In the genomic region with DNA sequence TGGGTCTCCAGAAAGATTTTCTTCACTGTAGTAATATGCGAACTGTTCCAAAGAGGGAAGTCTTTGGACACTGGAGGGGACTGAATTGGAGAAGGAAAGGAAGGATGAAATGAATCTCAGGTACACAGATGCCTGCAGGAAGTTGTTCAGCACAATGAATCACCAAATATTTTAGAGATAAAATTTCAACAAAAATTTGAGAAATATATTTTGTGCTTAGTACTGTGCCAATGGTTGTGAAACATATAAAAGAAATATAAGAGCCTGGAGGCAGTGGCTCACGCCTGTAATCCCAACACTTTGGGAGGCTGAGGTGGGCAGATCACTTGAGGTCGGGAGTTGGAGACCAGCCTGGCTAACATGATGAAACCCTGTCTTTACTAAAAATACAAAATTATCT, we compare ENCODE assay signal across 22 cellular contexts.
"Had no signal": no experiment of that assay in that cellular context is flagged by ENCODE, and none has a peak within 500 bp of the region (broad histone marks: within the 10 kb centered on the region; RNA-seq: fewer than 3 reads in every experiment).

No MANE protein-coding gene starts in this region.

- H3K36me3 ChIP-seq: colonic mucosa had no signal

- H3K27ac Mint-ChIP-seq: activated CD4-positive, alpha-beta T cell treated with anti-CD3 and anti-CD28 coated beads, Interleukin-2, amount 10 ng/mL, durations not matched to agents 24 days and 14 days; activated CD8-positive, alpha-beta T cell treated with anti-CD3 and anti-CD28 coated beads for 36 hours; activated naive CD4-positive, alpha-beta T cell treated with anti-CD3 and anti-CD28 coated beads, Interleukin-2, amount 10 ng/mL, durations not matched to agents 7 days and 5 days; endodermal cell had no signal

- H3K27me3 Mint-ChIP-seq: activated CD4-positive, alpha-beta T cell treated with anti-CD3 and anti-CD28 coated beads, Interleukin-2, amount 10 ng/mL, durations not matched to agents 24 days and 14 days; activated CD8-positive, alpha-beta T cell treated with anti-CD3 and anti-CD28 coated beads for 36 hours; activated naive CD4-positive, alpha-beta T cell treated with anti-CD3 and anti-CD28 coated beads, Interleukin-2, amount 10 ng/mL, durations not matched to agents 7 days and 5 days had no signal

- H3K27ac ChIP-seq: adrenal gland, colonic mucosa, gastroesophageal sphincter, heart left ventricle, left lung, pancreas, right lobe of liver, stomach, testis, upper lobe of left lung had no signal

- DNase-seq: activated CD4-positive, alpha-beta T cell treated with anti-CD3 and anti-CD28 coated beads, Interleukin-2, amount 10 ng/mL, durations not matched to agents 24 days and 14 days; activated CD8-positive, alpha-beta T cell treated with anti-CD3 and anti-CD28 coated beads for 36 hours; activated effector memory CD4-positive, alpha-beta T cell treated with Interleukin-2 at 50 U/mL for 16 hours; activated naive CD4-positive, alpha-beta T cell treated with anti-CD3 and anti-CD28 coated beads, Interleukin-2, amount 10 ng/mL, durations not matched to agents 7 days and 5 days; activated T-cell treated with anti-CD3 and anti-CD28 coated beads, Interleukin-2, amount 50 U/mL, for 4 hours; adrenal gland; caudate nucleus; colonic mucosa; endodermal cell; heart left ventricle; left lung; pancreas; right lobe of liver; stimulated activated CD4-positive, alpha-beta T cell treated with anti-CD3 and anti-CD28 coated beads, Interleukin-4, amount 100 ng/mL, for 1 hour; stomach; T-helper 1 cell; T1000; testis; upper lobe of left lung had no signal

- H3K9me3 ChIP-seq: adrenal gland, colonic mucosa, gastroesophageal sphincter, heart left ventricle, left lung, right lobe of liver, stomach, testis, upper lobe of left lung had no signal

- H3K4me3 ChIP-seq: adrenal gland, colonic mucosa, gastroesophageal sphincter, heart left ventricle, left lung, pancreas, right lobe of liver, smooth muscle cell, stomach, testis, upper lobe of left lung had no signal

- ATAC-seq: activated CD8-positive, alpha-beta T cell treated with anti-CD3 and anti-CD28 coated beads for 36 hours; activated T-cell treated with anti-CD3 and anti-CD28 coated beads, Interleukin-2, amount 50 U/mL, for 4 hours; esophagus mucosa; gastroesophageal sphincter; heart left ventricle; left lung; pancreas; right lobe of liver had no signal

- H3K27me3 ChIP-seq: adrenal gland, colonic mucosa, gastroesophageal sphincter, heart left ventricle, left lung, pancreas, right lobe of liver, stomach, testis, upper lobe of left lung had no signal

- H3K9me3 Mint-ChIP-seq: activated CD4-positive, alpha-beta T cell treated with anti-CD3 and anti-CD28 coated beads, Interleukin-2, amount 10 ng/mL, durations not matched to agents 24 days and 14 days; activated CD8-positive, alpha-beta T cell treated with anti-CD3 and anti-CD28 coated beads for 36 hours; activated naive CD4-positive, alpha-beta T cell treated with anti-CD3 and anti-CD28 coated beads, Interleukin-2, amount 10 ng/mL, durations not matched to agents 7 days and 5 days; activated T-cell treated with anti-CD3 and anti-CD28 coated beads, Interleukin-2, amount 50 U/mL, for 4 hours had no signal

- H3K4me3 Mint-ChIP-seq: activated CD4-positive, alpha-beta T cell treated with anti-CD3 and anti-CD28 coated beads, Interleukin-2, amount 10 ng/mL, durations not matched to agents 24 days and 14 days; activated CD8-positive, alpha-beta T cell treated with anti-CD3 and anti-CD28 coated beads for 36 hours; activated naive CD4-positive, alpha-beta T cell treated with anti-CD3 and anti-CD28 coated beads, Interleukin-2, amount 10 ng/mL, durations not matched to agents 7 days and 5 days; activated T-cell treated with anti-CD3 and anti-CD28 coated beads, Interleukin-2, amount 50 U/mL, for 4 hours; endodermal cell had no signal
